Comparison of ENCODE assay signal across 25 cellular contexts in genomic region chr3:192253138-192253537, GRCh38.
"Had no signal": no experiment of that assay in that cellular context is flagged by ENCODE, and none has a peak within 500 bp of the region (broad histone marks: within the 10 kb centered on the region; RNA-seq: fewer than 3 reads in every experiment).

No MANE protein-coding gene starts in this region.

- DNase-seq: activated CD4-positive, alpha-beta T cell treated with anti-CD3 and anti-CD28 coated beads for 48 hours; activated CD4-positive, alpha-beta T cell treated with anti-CD3 and anti-CD28 coated beads, Interleukin-2, amount 50 U/mL, for 4 hours; activated CD4-positive, CD25-positive, alpha-beta regulatory T cell treated with anti-CD3 and anti-CD28 coated beads, Interleukin-2, amount 50 U/mL, for 72 hours; activated CD8-positive, alpha-beta memory T cell treated with anti-CD3 and anti-CD28 coated beads, Interleukin-2, amount 10 ng/mL, durations not matched to agents 7 days and 5 days; activated effector memory CD4-positive, alpha-beta T cell treated with Interleukin-2 at 50 U/mL for 16 hours; activated naive CD4-positive, alpha-beta T cell; activated T-cell treated with anti-CD3 and anti-CD28 coated beads, Interleukin-2, amount 50 U/mL, for 24 hours; amniotic stem cell; Karpas-422; NCI-H1048; NCI-H146; NCI-H187 treated with DMSO at 0.1 percent for 48 hours; NCI-H2081 treated with DMSO at 0.1 percent for 48 hours; NCI-H226; NCI-H510A; NCI-H526 treated with DMSO at 0.1 percent for 48 hours; Peyer's patch; SHP77 treated with DMSO at 0.1 percent for 48 hours; T-helper 17 cell; T-helper 9 cell had no signal

- ATAC-seq: activated CD8-positive, alpha-beta memory T cell treated with anti-CD3 and anti-CD28 coated beads, Interleukin-2, amount 10 ng/mL, durations not matched to agents 7 days and 5 days; K562; T-helper 17 cell; WTC11 had no signal

- H3K36me3 ChIP-seq: ascending aorta, cardiac muscle cell, Peyer's patch had no signal

- H3K4me1 ChIP-seq: ascending aorta, Peyer's patch had no signal

- H3K4me3 ChIP-seq: ascending aorta, cardiac muscle cell, K562, Peyer's patch had no signal

- H3K27me3 ChIP-seq: ascending aorta, cardiac muscle cell, Peyer's patch had no signal

- H3K9me3 ChIP-seq: ascending aorta, Peyer's patch had no signal

- H3K27ac ChIP-seq: ascending aorta, cardiac muscle cell, Peyer's patch, RWPE1 had no signal
